ENCODE assay signal across 12 cellular contexts in genomic region chr3:157282261-157283191, GRCh38.
A peak's percentile ranks its signal among the peaks of the same experiment; 100 is the strongest.
DNase-seq lines count a peak whose midpoint lies in the region; ATAC-seq and TF ChIP-seq lines count a peak whose summit lies in the region.
"Had no signal": no experiment of that assay in that cellular context is flagged by ENCODE, and none has a peak within 500 bp of the region (broad histone marks: within the 10 kb centered on the region; RNA-seq: fewer than 3 reads in every experiment).

No MANE protein-coding gene starts in this region.

- no peak overlapping the region for H2AFZ ChIP-seq in hepatocyte

- peak; percentile 83 to 94 for ATAC-seq in upper lobe of left lung (ENCODE audit: low FRiP score in 2 of 2)

- H4K20me1 ChIP-seq in hepatocyte (ENCODE audit: insufficient read depth, poor library complexity, severe bottlenecking), result no peaks in the 10 kb centered on the region
- H4K20me1 ChIP-seq: BLaER1 had no signal

- TF ChIP-seq EP300 in upper lobe of left lung (IDR thresholded peaks at IDR 0.05), result peak in 1 of 4 donors; percentile 5

- H3K4me2 ChIP-seq in hepatocyte, result no peak overlapping the region
- H3K4me2 ChIP-seq: BLaER1 had no signal

- no peaks in the 10 kb centered on the region for H3K27me3 ChIP-seq in brain microvascular endothelial cell (replicated peaks)
- no peaks in the 10 kb centered on the region for H3K27me3 ChIP-seq in hepatocyte
- H3K27me3 ChIP-seq in upper lobe of left lung, result no peaks in the 10 kb centered on the region
- H3K27me3 ChIP-seq: BLaER1, dorsolateral prefrontal cortex had no signal

- H3K79me2 ChIP-seq in hepatocyte, result no peaks in the 10 kb centered on the region

- DNase-seq in activated naive CD4-positive, alpha-beta T cell (lab: John Stamatoyannopoulos, UW), result no peak
- DNase-seq in brain microvascular endothelial cell (peak; percentile 91), hepatocyte (ENCODE audit: low spot score) (peak; percentile 27), upper lobe of left lung (peak in 1 of 2 donors; percentile 35), ACHN (no peak), kidney glomerular epithelial cell (lab: John Stamatoyannopoulos, UW) (no peak), NCI-H2227 (lab: John Stamatoyannopoulos, UW; ENCODE audit: unreplicated experiment) (no peak)
- DNase-seq: dorsolateral prefrontal cortex, NCI-H2171 had no signal

- peak overlapping the region; percentile 19 for H3K27ac Mint-ChIP-seq in activated naive CD4-positive, alpha-beta T cell treated with anti-CD3 and anti-CD28 coated beads, Interleukin-2, amount 50 U/mL, for 24 hours
- H3K27ac Mint-ChIP-seq: memory B cell had no signal

- no peaks in the 10 kb centered on the region for H3K36me3 ChIP-seq in brain microvascular endothelial cell (replicated peaks)
- no peaks in the 10 kb centered on the region for H3K36me3 ChIP-seq in hepatocyte (replicated peaks; ENCODE audit: insufficient read depth, low read depth)
- no peaks in the 10 kb centered on the region for H3K36me3 ChIP-seq in upper lobe of left lung

- no peaks in the 10 kb centered on the region for H3K27me3 Mint-ChIP-seq in activated naive CD4-positive, alpha-beta T cell treated with anti-CD3 and anti-CD28 coated beads, Interleukin-2, amount 50 U/mL, for 24 hours
- H3K27me3 Mint-ChIP-seq: memory B cell had no signal

- no peaks in the 10 kb centered on the region for H3K9me3 Mint-ChIP-seq in activated naive CD4-positive, alpha-beta T cell treated with anti-CD3 and anti-CD28 coated beads, Interleukin-2, amount 50 U/mL, for 24 hours
- H3K9me3 Mint-ChIP-seq: memory B cell had no signal

- WGBS in hepatocyte (ENCODE audit: low lambda C conversion rate, missing lambda C conversion rate), result 80% methylated on average over 5 of the region's 5 CpGs
- WGBS in upper lobe of left lung, 2 donors, result 51 to 53% methylated on average over 5 of the region's 5 CpGs

- H3K4me1 ChIP-seq in hepatocyte (ENCODE audit: insufficient read depth) (peaks cover 29% of the 10 kb centered on the region), upper lobe of left lung (peaks cover 0 to 5% (median 0%) of the 10 kb centered on the region in 4 donors)
- H3K4me1 ChIP-seq: BLaER1 had no signal

- no peak for TF ChIP-seq CTCF in brain microvascular endothelial cell (IDR thresholded peaks at IDR 0.05; ENCODE audit: low read depth, low read length, missing control alignments)
- no peak for TF ChIP-seq CTCF in hepatocyte (IDR thresholded peaks at IDR 0.05; ENCODE audit: poor library complexity)
- no peak for TF ChIP-seq CTCF in upper lobe of left lung (IDR thresholded peaks at IDR 0.05)

- in situ Hi-C loops in brain microvascular endothelial cell (cut with HindIII; ENCODE audit: low pct_ligation_motif_present, low sequenced_read_pairs), result no loop called here
- in situ Hi-C loops in ACHN (cut with HindIII; ENCODE audit: low pct_ligation_motif_present, low pct_unique_long_range_greater_than_20kb, low sequenced_read_pairs), result no loop called here

- peaks cover 7% of the 10 kb centered on the region for H3K4me1 Mint-ChIP-seq in activated naive CD4-positive, alpha-beta T cell treated with anti-CD3 and anti-CD28 coated beads, Interleukin-2, amount 50 U/mL, for 24 hours

- no peak for TF ChIP-seq POLR2A in upper lobe of left lung (IDR thresholded peaks at IDR 0.05)

- peaks cover 2% of the 10 kb centered on the region for H3K36me3 Mint-ChIP-seq in activated naive CD4-positive, alpha-beta T cell treated with anti-CD3 and anti-CD28 coated beads, Interleukin-2, amount 50 U/mL, for 24 hours
- H3K36me3 Mint-ChIP-seq: memory B cell had no signal

- no peaks in the 10 kb centered on the region for H3K9me2 ChIP-seq in hepatocyte (replicated peaks; ENCODE audit: insufficient read depth)

- H3K27ac ChIP-seq in brain microvascular endothelial cell (peak overlapping the region; percentile 66), hepatocyte (peak overlapping the region; percentile 62), upper lobe of left lung (no peak overlapping the region)
- H3K27ac ChIP-seq: BLaER1, dorsolateral prefrontal cortex had no signal

- H3K9me3 ChIP-seq in hepatocyte (ENCODE audit: low read depth) (no peaks in the 10 kb centered on the region), upper lobe of left lung (no peaks in the 10 kb centered on the region)
- H3K9me3 ChIP-seq: BLaER1 had no signal

- H3K4me3 ChIP-seq in brain microvascular endothelial cell (ENCODE audit: low read depth, low read length), result no peak overlapping the region
- H3K4me3 ChIP-seq in hepatocyte, result no peak overlapping the region
- H3K4me3 ChIP-seq in upper lobe of left lung, result no peak overlapping the region
- H3K4me3 ChIP-seq: BLaER1, dorsolateral prefrontal cortex had no signal

- H3K4me3 Mint-ChIP-seq in activated naive CD4-positive, alpha-beta T cell treated with anti-CD3 and anti-CD28 coated beads, Interleukin-2, amount 50 U/mL, for 24 hours, result no peak overlapping the region
- H3K4me3 Mint-ChIP-seq: memory B cell had no signal

Comparison
In these comparisons a context has a peak if more than half of its experiments do, and no peak if none do; other contexts are left out.
1. DNase-seq: peak in brain microvascular endothelial cell (single experiment) and hepatocyte (single experiment); none in activated naive CD4-positive, alpha-beta T cell (0 of 4), ACHN (single experiment), kidney glomerular epithelial cell (single experiment) and NCI-H2227 (single experiment).
2. H3K27ac ChIP-seq: peak in brain microvascular endothelial cell (single experiment) and hepatocyte (single experiment); none in upper lobe of left lung (0 of 4).